In genomic region chr3:97910931-97911351, GRCh38 we compare ENCODE assay signal across 11 cellular contexts.
DNase-seq lines count a peak whose midpoint lies in the region; ATAC-seq, FAIRE-seq and TF ChIP-seq lines count a peak whose summit lies in the region.
"Had no signal": no experiment of that assay in that cellular context is flagged by ENCODE, and none has a peak within 500 bp of the region (broad histone marks: within the 10 kb centered on the region; RNA-seq: fewer than 3 reads in every experiment).

No MANE protein-coding gene starts in this region.

- peak; percentile 14 for DNase-seq in activated naive CD4-positive, alpha-beta T cell treated with anti-CD3 and anti-CD28 coated beads for 36 hours
- DNase-seq in activated naive CD4-positive, alpha-beta T cell (lab: John Stamatoyannopoulos, UW), result no peak
- DNase-seq in cardiac muscle cell (ENCODE audit: low read depth in 1 of 2, low spot score in 1 of 2) (peak in 1 of 2 donors; percentile 28), H54 (ENCODE audit: insufficient read length, low spot score) (no peak)
- DNase-seq in stimulated activated naive B cell treated with anti-CD40 and anti-IgM and Interleukin-4, amounts not matched to agents 10 μg/mL and 1 μg/mL and 100 μg/mL, for 72 hours, result no peak
- no peak for DNase-seq in stimulated activated CD4-positive, alpha-beta T cell treated with anti-CD3 and anti-CD28 coated beads, Interleukin-2, amount 100 ng/mL, for 24 hours
- DNase-seq: IMR-90 had no signal

- peak overlapping the region; percentile 79 for H3K27ac Mint-ChIP-seq in activated naive CD4-positive, alpha-beta T cell treated with anti-CD3 and anti-CD28 coated beads for 36 hours
- peak overlapping the region; percentile 86 for H3K27ac Mint-ChIP-seq in T-helper 1 cell treated with Interleukin-12 subunit alpha and Interleukin-12 subunit beta and Interleukin-4 antibody, amounts not matched to agents 30 μg/mL and 1 μg/mL, for 36 hours
- no peak overlapping the region for H3K27ac Mint-ChIP-seq in stimulated activated naive B cell treated with anti-CD40 and anti-IgM and Interleukin-4, amounts not matched to agents 10 μg/mL and 1 μg/mL and 100 μg/mL, for 72 hours

- H3K4me1 ChIP-seq in cardiac muscle cell (ENCODE audit: low read depth), result peaks cover 13% of the 10 kb centered on the region

- H3K27me3 ChIP-seq in cardiac muscle cell, result no peaks in the 10 kb centered on the region
- H3K27me3 ChIP-seq: vagina had no signal

- CTCF ChIA-PET in activated naive CD4-positive, alpha-beta T cell treated with anti-CD3 and anti-CD28 coated beads for 36 hours (lab: Charles Lee), result no interaction called here

- no peaks in the 10 kb centered on the region for H3K36me3 ChIP-seq in cardiac muscle cell

- H3K9me3 Mint-ChIP-seq in activated naive CD4-positive, alpha-beta T cell treated with anti-CD3 and anti-CD28 coated beads for 36 hours, result peaks cover 6% of the 10 kb centered on the region
- H3K9me3 Mint-ChIP-seq in T-helper 1 cell treated with Interleukin-12 subunit alpha and Interleukin-12 subunit beta and Interleukin-4 antibody, amounts not matched to agents 30 μg/mL and 1 μg/mL, for 36 hours, result peaks cover 6% of the 10 kb centered on the region
- peaks cover 0 to 2% of the 10 kb centered on the region in 2 donors for H3K9me3 Mint-ChIP-seq in stimulated activated naive B cell treated with anti-CD40 and anti-IgM and Interleukin-4, amounts not matched to agents 10 μg/mL and 1 μg/mL and 100 μg/mL, for 72 hours
- H3K9me3 Mint-ChIP-seq: neural crest cell had no signal

- no peak for TF ChIP-seq POLR2A in H54 (IDR thresholded peaks at IDR 0.05; ENCODE audit: low read depth, low read length)

- peaks cover 10% of the 10 kb centered on the region for H3K36me3 Mint-ChIP-seq in activated naive CD4-positive, alpha-beta T cell treated with anti-CD3 and anti-CD28 coated beads for 36 hours (ENCODE audit: low read depth)
- H3K36me3 Mint-ChIP-seq in T-helper 1 cell treated with Interleukin-12 subunit alpha and Interleukin-12 subunit beta and Interleukin-4 antibody, amounts not matched to agents 30 μg/mL and 1 μg/mL, for 36 hours (ENCODE audit: low read depth), result peaks cover 40% of the 10 kb centered on the region
- peaks cover 4 to 15% of the 10 kb centered on the region in 2 donors for H3K36me3 Mint-ChIP-seq in stimulated activated naive B cell treated with anti-CD40 and anti-IgM and Interleukin-4, amounts not matched to agents 10 μg/mL and 1 μg/mL and 100 μg/mL, for 72 hours

- no peaks in the 10 kb centered on the region for H3K27me3 Mint-ChIP-seq in activated naive CD4-positive, alpha-beta T cell treated with anti-CD3 and anti-CD28 coated beads for 36 hours (ENCODE audit: low read depth)
- no peaks in the 10 kb centered on the region for H3K27me3 Mint-ChIP-seq in T-helper 1 cell treated with Interleukin-12 subunit alpha and Interleukin-12 subunit beta and Interleukin-4 antibody, amounts not matched to agents 30 μg/mL and 1 μg/mL, for 36 hours (ENCODE audit: low read depth)
- H3K27me3 Mint-ChIP-seq in stimulated activated naive B cell treated with anti-CD40 and anti-IgM and Interleukin-4, amounts not matched to agents 10 μg/mL and 1 μg/mL and 100 μg/mL, for 72 hours, result no peaks in the 10 kb centered on the region

- H3K4me3 Mint-ChIP-seq in activated naive CD4-positive, alpha-beta T cell treated with anti-CD3 and anti-CD28 coated beads for 36 hours, result peak overlapping the region; percentile 72
- peak overlapping the region; percentile 77 for H3K4me3 Mint-ChIP-seq in T-helper 1 cell treated with Interleukin-12 subunit alpha and Interleukin-12 subunit beta and Interleukin-4 antibody, amounts not matched to agents 30 μg/mL and 1 μg/mL, for 36 hours
- H3K4me3 Mint-ChIP-seq in stimulated activated naive B cell treated with anti-CD40 and anti-IgM and Interleukin-4, amounts not matched to agents 10 μg/mL and 1 μg/mL and 100 μg/mL, for 72 hours, result no peak overlapping the region

- no peak for FAIRE-seq in H54 (lab: Jason Lieb, UNC)

- peaks cover 17% of the 10 kb centered on the region for H3K4me1 Mint-ChIP-seq in activated naive CD4-positive, alpha-beta T cell treated with anti-CD3 and anti-CD28 coated beads for 36 hours (ENCODE audit: low read depth)
- H3K4me1 Mint-ChIP-seq in T-helper 1 cell treated with Interleukin-12 subunit alpha and Interleukin-12 subunit beta and Interleukin-4 antibody, amounts not matched to agents 30 μg/mL and 1 μg/mL, for 36 hours (ENCODE audit: low read depth), result peaks cover 22% of the 10 kb centered on the region
- peaks cover 0 to 3% of the 10 kb centered on the region in 2 donors for H3K4me1 Mint-ChIP-seq in stimulated activated naive B cell treated with anti-CD40 and anti-IgM and Interleukin-4, amounts not matched to agents 10 μg/mL and 1 μg/mL and 100 μg/mL, for 72 hours

- ATAC-seq in stimulated activated naive B cell treated with anti-CD40 and anti-IgM and Interleukin-4, amounts not matched to agents 10 μg/mL and 1 μg/mL and 100 μg/mL, for 72 hours (replicated peaks), result peak; percentile 46
- ATAC-seq in GM21576 (IDR thresholded peaks at IDR 0.05; ENCODE audit: unreplicated experiment), result no peak

- H3K4me3 ChIP-seq in cardiac muscle cell, result no peak overlapping the region
- H3K4me3 ChIP-seq: vagina had no signal

- peak overlapping the region; percentile 42 for H3K27ac ChIP-seq in cardiac muscle cell
- H3K27ac ChIP-seq: vagina had no signal

- intact Hi-C loops in activated naive CD4-positive, alpha-beta T cell treated with anti-CD3 and anti-CD28 coated beads for 36 hours (cut with micrococcal nuclease), result loop anchor here (2.0 kb wide), 1 partner anchor 62 kb away; the partner anchor contains the start of gene RIOX2

- TF ChIP-seq CTCF in cardiac muscle cell (IDR thresholded peaks at IDR 0.05; ENCODE audit: low read depth, low read length), result no peak

- no peaks in the 10 kb centered on the region for H3K9me3 ChIP-seq in cardiac muscle cell (ENCODE audit: low read depth)
- H3K9me3 ChIP-seq: vagina had no signal

Comparison
In these comparisons a context has a peak if more than half of its experiments do, and no peak if none do; other contexts are left out.
1. H3K4me3 Mint-ChIP-seq: peak in activated naive CD4-positive, alpha-beta T cell treated with anti-CD3 and anti-CD28 coated beads for 36 hours (single experiment) and T-helper 1 cell treated with Interleukin-12 subunit alpha and Interleukin-12 subunit beta and Interleukin-4 antibody, amounts not matched to agents 30 μg/mL and 1 μg/mL, for 36 hours (single experiment); none in stimulated activated naive B cell treated with anti-CD40 and anti-IgM and Interleukin-4, amounts not matched to agents 10 μg/mL and 1 μg/mL and 100 μg/mL, for 72 hours (0 of 2).